24 cellular contexts compared by ENCODE assay signal in the genomic region with DNA sequence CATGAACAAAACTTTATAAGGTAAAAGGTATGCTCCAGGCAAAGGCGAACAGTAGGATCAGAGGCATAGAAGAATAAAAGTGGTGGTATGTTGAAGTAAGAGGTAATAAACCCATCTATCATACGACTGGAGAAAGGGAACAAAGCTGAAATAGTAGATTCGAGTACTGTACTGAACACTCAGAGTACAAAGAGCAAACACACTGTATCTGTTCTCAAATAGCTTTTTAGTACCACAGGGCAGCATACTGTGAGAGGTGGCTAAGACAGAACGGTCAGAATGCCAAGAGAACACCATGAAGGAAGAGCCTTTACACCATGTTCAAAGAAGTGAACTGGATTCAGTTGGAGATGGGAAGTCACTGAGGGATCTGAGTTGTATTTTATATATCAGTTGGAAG.
"Had no signal": no experiment of that assay in that cellular context is flagged by ENCODE, and none has a peak within 500 bp of the region (broad histone marks: within the 10 kb centered on the region; RNA-seq: fewer than 3 reads in every experiment).

No MANE protein-coding gene starts in this region.

- H3K36me3 Mint-ChIP-seq: neural progenitor cell had no signal

- H3K4me3 ChIP-seq: adrenal gland, ascending aorta, colonic mucosa, gastroesophageal sphincter, heart right ventricle, lower lobe of right lung, neural progenitor cell, uterus had no signal

- H3K36me3 ChIP-seq: colonic mucosa, neural progenitor cell, uterus had no signal

- H3K4me2 ChIP-seq: neural progenitor cell had no signal

- H3K27ac ChIP-seq: adrenal gland, ascending aorta, brain microvascular endothelial cell, colonic mucosa, epithelial cell of prostate, gastroesophageal sphincter, lower lobe of right lung, neural progenitor cell, uterus had no signal

- H3K27me3 Mint-ChIP-seq: activated naive CD4-positive, alpha-beta T cell treated with anti-CD3 and anti-CD28 coated beads, Interleukin-2, amount 50 U/mL, for 24 hours; naive thymus-derived CD8-positive, alpha-beta T cell; stimulated activated naive B cell treated with anti-CD40 and anti-IgM and Interleukin-4, amounts not matched to agents 10 μg/mL and 1 μg/mL and 100 μg/mL, for 72 hours had no signal

- H2AFZ ChIP-seq: neural progenitor cell had no signal

- H3K4me1 Mint-ChIP-seq: neural progenitor cell had no signal

- H3K4me1 ChIP-seq: ascending aorta, colonic mucosa, neural progenitor cell had no signal

- H3K27ac Mint-ChIP-seq: activated naive CD4-positive, alpha-beta T cell treated with anti-CD3 and anti-CD28 coated beads, Interleukin-2, amount 50 U/mL, for 24 hours; endodermal cell; neural progenitor cell; stimulated activated naive B cell treated with anti-CD40 and anti-IgM and Interleukin-4, amounts not matched to agents 10 μg/mL and 1 μg/mL and 100 μg/mL, for 72 hours had no signal

- DNase-seq: activated CD8-positive, alpha-beta memory T cell treated with anti-CD3 and anti-CD28 coated beads, Interleukin-2, amount 50 U/mL, for 48 hours; activated effector memory CD4-positive, alpha-beta T cell treated with anti-CD3 and anti-CD28 coated beads, Interleukin-2, amount 50 U/mL, for 16 hours; activated T-cell treated with anti-CD3 and anti-CD28 coated beads, Interleukin-2, amount 50 U/mL, for 48 hours; adrenal gland; brain microvascular endothelial cell; central memory CD4-positive, alpha-beta T cell; colonic mucosa; endodermal cell; heart right ventricle; kidney; lower lobe of right lung; naive thymus-derived CD8-positive, alpha-beta T cell; retina; stimulated activated CD4-positive, alpha-beta T cell treated with anti-CD3 and anti-CD28 coated beads, Interleukin-2, amount 100 ng/mL, for 48 hours; stimulated activated CD8-positive, alpha-beta memory T cell treated with anti-CD3 and anti-CD28 coated beads, Interleukin-4, amount 100 ng/mL, for 48 hours; stimulated activated naive B cell treated with anti-CD40 and anti-IgM and Interleukin-4, amounts not matched to agents 10 μg/mL and 1 μg/mL and 100 μg/mL, for 72 hours; trophoblast cell; uterus had no signal

- H3K27me3 ChIP-seq: adrenal gland, ascending aorta, brain microvascular endothelial cell, colonic mucosa, gastroesophageal sphincter, heart right ventricle, neural progenitor cell, uterus had no signal

- ATAC-seq: gastroesophageal sphincter; heart right ventricle; left lobe of liver; lower lobe of right lung; naive thymus-derived CD8-positive, alpha-beta T cell; stimulated activated naive B cell treated with anti-CD40 and anti-IgM and Interleukin-4, amounts not matched to agents 10 μg/mL and 1 μg/mL and 100 μg/mL, for 72 hours had no signal

- H3K9me3 Mint-ChIP-seq: activated naive CD4-positive, alpha-beta T cell treated with anti-CD3 and anti-CD28 coated beads, Interleukin-2, amount 50 U/mL, for 24 hours; endodermal cell; naive thymus-derived CD8-positive, alpha-beta T cell; neural progenitor cell; stimulated activated naive B cell treated with anti-CD40 and anti-IgM and Interleukin-4, amounts not matched to agents 10 μg/mL and 1 μg/mL and 100 μg/mL, for 72 hours had no signal

- H3K9me3 ChIP-seq: adrenal gland, ascending aorta, colonic mucosa, gastroesophageal sphincter, heart right ventricle, lower lobe of right lung, uterus had no signal

- H3K4me3 Mint-ChIP-seq: activated naive CD4-positive, alpha-beta T cell treated with anti-CD3 and anti-CD28 coated beads, Interleukin-2, amount 50 U/mL, for 24 hours; endodermal cell; naive thymus-derived CD8-positive, alpha-beta T cell; neural progenitor cell; stimulated activated naive B cell treated with anti-CD40 and anti-IgM and Interleukin-4, amounts not matched to agents 10 μg/mL and 1 μg/mL and 100 μg/mL, for 72 hours had no signal
